In genomic region chr1:232611834-232612233, GRCh38 we compare ENCODE assay signal across 18 cellular contexts. TPM values are rescaled to one million over a fixed set of nuclear protein-coding genes. Genes with fewer than 3 reads are reported as not detected.
DNase-seq lines count a peak whose midpoint lies in the region; ATAC-seq and TF ChIP-seq lines count a peak whose summit lies in the region.
"Had no signal": no experiment of that assay in that cellular context is flagged by ENCODE, and none has a peak within 500 bp of the region (broad histone marks: within the 10 kb centered on the region; RNA-seq: fewer than 3 reads in every experiment).

No MANE protein-coding gene starts in this region.

- POLR2A ChIA-PET in HEK293 (lab: Yijun Ruan, JAX), result no interaction called here

- no peak overlapping the region for H3K4me2 ChIP-seq in neural progenitor cell

- no peak overlapping the region for H3K27ac Mint-ChIP-seq in chondrocyte (ENCODE audit: unreplicated experiment)
- no peak overlapping the region for H3K27ac Mint-ChIP-seq in neural progenitor cell
- H3K27ac Mint-ChIP-seq: activated naive CD4-positive, alpha-beta T cell treated with anti-CD3 and anti-CD28 coated beads, Interleukin-2, amount 50 U/mL, for 72 hours; activated T-cell treated with anti-CD3 and anti-CD28 coated beads, Interleukin-2, amount 50 U/mL, for 72 hours had no signal

- H3K27me3 Mint-ChIP-seq in chondrocyte (ENCODE audit: low read depth) (no peaks in the 10 kb centered on the region), neural progenitor cell (ENCODE audit: insufficient read depth, low read depth) (peaks cover 2% of the 10 kb centered on the region)

- H3K4me1 Mint-ChIP-seq in chondrocyte (ENCODE audit: low read depth), result peaks cover 23% of the 10 kb centered on the region
- H3K4me1 Mint-ChIP-seq in neural progenitor cell, result peaks cover 56% of the 10 kb centered on the region

- no peak for ATAC-seq in HG03442 (IDR thresholded peaks at IDR 0.05; ENCODE audit: unreplicated experiment)
- ATAC-seq: activated naive CD4-positive, alpha-beta T cell treated with anti-CD3 and anti-CD28 coated beads, Interleukin-2, amount 50 U/mL, for 72 hours; activated T-cell treated with anti-CD3 and anti-CD28 coated beads, Interleukin-2, amount 50 U/mL, for 72 hours; psoas muscle had no signal

- CTCF ChIA-PET in HEK293 (lab: Yijun Ruan, JAX), result interaction anchor here (0.6 to 2.8 kb wide), 4 partner anchors 10 to 1035 kb away, joined by 3 to 22 read pairs (median 6); no protein-coding TSS in a partner anchor

- H3K36me3 ChIP-seq in HEK293 (ENCODE audit: control insufficient read depth in 2 of 2, insufficient read depth in 1 of 2, low read length in 2 of 2) (no peaks in the 10 kb centered on the region), neural progenitor cell (no peaks in the 10 kb centered on the region)

- DNase-seq in ELF-1 (ENCODE audit: low read depth, low spot score), result peak; percentile 86
- no peak for DNase-seq in chondrocyte (ENCODE audit: low spot score)
- DNase-seq in neural progenitor cell (ENCODE audit: low spot score), result no peak
- no peak for DNase-seq in cortex of kidney (lab: John Stamatoyannopoulos, UW)
- DNase-seq in NCI-H2196 (lab: John Stamatoyannopoulos, UW; ENCODE audit: unreplicated experiment), result no peak
- no peak for DNase-seq in amygdala (lab: John Stamatoyannopoulos, UW)
- DNase-seq: activated CD4-positive, CD25-positive, alpha-beta regulatory T cell treated with anti-CD3 and anti-CD28 coated beads, Interleukin-2, amount 50 U/mL, for 72 hours; activated T-cell treated with anti-CD3 and anti-CD28 coated beads, Interleukin-2, amount 50 U/mL, for 72 hours; GF-D8; MG63; midbrain; NCI-H146; NCI-H2171 treated with DMSO at 0.1 percent for 48 hours; psoas muscle; T1000 had no signal

- no peaks in the 10 kb centered on the region for H3K27me3 ChIP-seq in neural progenitor cell
- H3K27me3 ChIP-seq: MG63 had no signal

- no peaks in the 10 kb centered on the region for H3K9me3 Mint-ChIP-seq in chondrocyte (ENCODE audit: low read depth)
- peaks cover 17% of the 10 kb centered on the region for H3K9me3 Mint-ChIP-seq in neural progenitor cell
- H3K9me3 Mint-ChIP-seq: activated naive CD4-positive, alpha-beta T cell treated with anti-CD3 and anti-CD28 coated beads, Interleukin-2, amount 50 U/mL, for 72 hours; activated T-cell treated with anti-CD3 and anti-CD28 coated beads, Interleukin-2, amount 50 U/mL, for 72 hours had no signal

- peaks cover 28% of the 10 kb centered on the region for H3K4me1 ChIP-seq in HEK293 (ENCODE audit: control insufficient read depth, insufficient read depth, low read length)
- H3K4me1 ChIP-seq in neural progenitor cell, result peaks cover 36% of the 10 kb centered on the region
- H3K4me1 ChIP-seq: psoas muscle had no signal

- no peak overlapping the region for H3K4me3 Mint-ChIP-seq in chondrocyte (ENCODE audit: unreplicated experiment)
- H3K4me3 Mint-ChIP-seq in neural progenitor cell, result no peak overlapping the region
- H3K4me3 Mint-ChIP-seq: activated T-cell treated with anti-CD3 and anti-CD28 coated beads, Interleukin-2, amount 50 U/mL, for 72 hours had no signal

- peaks cover 34% of the 10 kb centered on the region for H3K79me2 ChIP-seq in neural progenitor cell (ENCODE audit: low read depth)

- no peak overlapping the region for H2AFZ ChIP-seq in neural progenitor cell (replicated peaks)

- H3F3A ChIP-seq in neural progenitor cell (ENCODE audit: low read depth), result no peaks in the 10 kb centered on the region

- H3K9me3 ChIP-seq in HEK293 (ENCODE audit: control insufficient read depth, insufficient read depth, low read depth, low read length) (no peaks in the 10 kb centered on the region), neural progenitor cell (ENCODE audit: low read depth) (no peaks in the 10 kb centered on the region)
- H3K9me3 ChIP-seq: MG63, psoas muscle had no signal

- H3K9ac ChIP-seq in neural progenitor cell, result no peak overlapping the region

- H3K27ac ChIP-seq in HEK293 (ENCODE audit: extremely low read depth, low read depth, low read length) (no peak overlapping the region), neural progenitor cell (no peak overlapping the region)
- H3K27ac ChIP-seq: psoas muscle had no signal

- H3K4me3 ChIP-seq in HEK293 (ENCODE audit: low read depth, low read length) (no peak overlapping the region), neural progenitor cell (no peak overlapping the region)
- H3K4me3 ChIP-seq: MG63, psoas muscle had no signal

- TF ChIP-seq CTCF in HEK293 (tag by site-specific recombination; IDR thresholded peaks at IDR 0.05), result 0 out of 2 replicates have a peak, but pooled peaks have one; percentile 17
- TF ChIP-seq CTCF in chondrocyte (IDR thresholded peaks at IDR 0.05), result peak; percentile 13
- peak; percentile 26 for TF ChIP-seq CTCF in neural progenitor cell (IDR thresholded peaks at IDR 0.05)

- H3K36me3 Mint-ChIP-seq in chondrocyte (ENCODE audit: low read depth), result peaks cover 2% of the 10 kb centered on the region
- peaks cover 33% of the 10 kb centered on the region for H3K36me3 Mint-ChIP-seq in neural progenitor cell
- H3K36me3 Mint-ChIP-seq: activated naive CD4-positive, alpha-beta T cell treated with anti-CD3 and anti-CD28 coated beads, Interleukin-2, amount 50 U/mL, for 72 hours had no signal

- H4K20me1 ChIP-seq in neural progenitor cell (ENCODE audit: low read depth), result no peaks in the 10 kb centered on the region

TF ChIP-seq in HEK293, 187 proteins besides CTCF, POLR2A, EP300 and RAD21:
- no peak for TF ChIP-seq ZNF138 (tag by site-specific recombination; IDR thresholded peaks at IDR 0.05; ENCODE audit: borderline replicate concordance)
- 0 out of 2 replicates have a peak, but pooled peaks have one; percentile 28 for TF ChIP-seq ZNF785 (tag by site-specific recombination; IDR thresholded peaks at IDR 0.05)
- TF ChIP-seq GLIS1 (tag by site-specific recombination; IDR thresholded peaks at IDR 0.05), result no peak

RNA-seq across cellular contexts. Expression of gene SIPA1L2, which starts 18.1 kb away (rescaled TPM):
- total RNA-seq in chondrocyte, result 8.9 to 9.5 TPM (median 9.0 TPM) in 3 replicates
- 19.5 and 24.8 TPM in 2 replicates for total RNA-seq in neural progenitor cell (ENCODE audit: low replicate concordance)
